Comparison of ENCODE assay signal across 1 cellular context in genomic region chr1:108563808-108564207, GRCh38.
TF ChIP-seq lines count a peak whose summit lies in the region.

No MANE protein-coding gene starts in this region.

TF ChIP-seq in K562, 482 proteins besides CTCF, POLR2A, EP300 and RAD21 (continued from another document and continues in another):
- TF ChIP-seq ZNF277 (CRISPR knock-in tag; IDR thresholded peaks at IDR 0.05; ENCODE audit: borderline replicate concordance) (no peak), E2F8 (IDR thresholded peaks at IDR 0.05; ENCODE audit: low read depth, partially characterized antibody) (no peak), SIRT6 (IDR thresholded peaks at IDR 0.05; ENCODE audit: low read depth, low read length) (no peak), ARID1B (IDR thresholded peaks at IDR 0.05) (peak; percentile 59), SNIP1 (IDR thresholded peaks at IDR 0.05; ENCODE audit: low read depth) (no peak), RCOR1 (IDR thresholded peaks at IDR 0.05; ENCODE audit: borderline replicate concordance in 1 of 2, low read depth in 2 of 2, low read length in 2 of 2) (peak in 1 of 2 experiments; percentile 71; a peak in 2 of 4 replicates), TAF7 (tag; IDR thresholded peaks at IDR 0.05) (no peak), CREB3 (tag; conservative IDR thresholded peaks at IDR 0.05; ENCODE audit: low read depth) (no peak), DPF2 (IDR thresholded peaks at IDR 0.05) (0 out of 2 replicates have a peak, but pooled peaks have one; percentile 28), BCOR (IDR thresholded peaks at IDR 0.05) (no peak), MCM3 (IDR thresholded peaks at IDR 0.05) (no peak), ZNF263 (CRISPR knock-in tag; IDR thresholded peaks at IDR 0.05; ENCODE audit: borderline replicate concordance) (peak; percentile 44; the same call in 1 of the 2 replicates), ESRRB (CRISPR knock-in tag; IDR thresholded peaks at IDR 0.05; ENCODE audit: borderline replicate concordance) (no peak), MGA (IDR thresholded peaks at IDR 0.05) (no peak), ZNF766 (CRISPR knock-in tag; conservative IDR thresholded peaks at IDR 0.05) (0 out of 2 replicates have a peak, but pooled peaks have one; percentile 59), TAF1 (IDR thresholded peaks at IDR 0.05; ENCODE audit: control insufficient read depth, extremely low read depth, insufficient read depth, low read length, severe bottlenecking) (no peak), AFF1 (IDR thresholded peaks at IDR 0.05; ENCODE audit: low read depth in 1 of 2, partially characterized antibody in 2 of 2) (no peak), BRD9 (IDR thresholded peaks at IDR 0.05; ENCODE audit: low read depth, partially characterized antibody) (no peak), FOXJ2 (tag; IDR thresholded peaks at IDR 0.05) (no peak), EP400 (IDR thresholded peaks at IDR 0.05) (0 out of 2 replicates have a peak, but pooled peaks have one; percentile 8), ZNF76 (CRISPR knock-in tag; IDR thresholded peaks at IDR 0.05; ENCODE audit: borderline replicate concordance) (no peak), ELF2 (CRISPR knock-in tag; IDR thresholded peaks at IDR 0.05) (no peak), NCOA6 (IDR thresholded peaks at IDR 0.05) (no peak), HNRNPUL1 (IDR thresholded peaks at IDR 0.05; ENCODE audit: low read length) (no peak), CXXC5 (CRISPR knock-in tag; IDR thresholded peaks at IDR 0.05) (peak; percentile 53), LEF1 (IDR thresholded peaks at IDR 0.05) (no peak), E2F3 (CRISPR knock-in tag; IDR thresholded peaks at IDR 0.05) (no peak), SMAD3 (CRISPR knock-in tag; conservative IDR thresholded peaks at IDR 0.05) (no peak), SMAD1 (IDR thresholded peaks at IDR 0.05; ENCODE audit: low read depth, low read length, partially characterized antibody) (no peak), ZNF445 (CRISPR knock-in tag; IDR thresholded peaks at IDR 0.05; ENCODE audit: low read depth) (no peak), KAT2B (IDR thresholded peaks at IDR 0.05; ENCODE audit: low read depth, low read length) (no peak), JUND (IDR thresholded peaks at IDR 0.05; ENCODE audit: borderline replicate concordance, low read depth, low read length) (peak; percentile 31; the same call in 1 of the 2 replicates), JUND (tag; IDR thresholded peaks at IDR 0.05; ENCODE audit: borderline replicate concordance, low read depth, low read length) (no peak), CREB3L1 (IDR thresholded peaks at IDR 0.05; ENCODE audit: borderline replicate concordance, low read depth) (no peak), RBM14 (IDR thresholded peaks at IDR 0.05; ENCODE audit: borderline replicate concordance, insufficient read depth, low read depth, low read length) (no peak), MCM2 (IDR thresholded peaks at IDR 0.05; ENCODE audit: low read depth) (no peak), TFAP4 (CRISPR knock-in tag; IDR thresholded peaks at IDR 0.05; ENCODE audit: borderline replicate concordance) (no peak), ZBTB17 (CRISPR knock-in tag; IDR thresholded peaks at IDR 0.05) (no peak)
